Comparison of ENCODE assay signal across 8 cellular contexts in the genomic region with DNA sequence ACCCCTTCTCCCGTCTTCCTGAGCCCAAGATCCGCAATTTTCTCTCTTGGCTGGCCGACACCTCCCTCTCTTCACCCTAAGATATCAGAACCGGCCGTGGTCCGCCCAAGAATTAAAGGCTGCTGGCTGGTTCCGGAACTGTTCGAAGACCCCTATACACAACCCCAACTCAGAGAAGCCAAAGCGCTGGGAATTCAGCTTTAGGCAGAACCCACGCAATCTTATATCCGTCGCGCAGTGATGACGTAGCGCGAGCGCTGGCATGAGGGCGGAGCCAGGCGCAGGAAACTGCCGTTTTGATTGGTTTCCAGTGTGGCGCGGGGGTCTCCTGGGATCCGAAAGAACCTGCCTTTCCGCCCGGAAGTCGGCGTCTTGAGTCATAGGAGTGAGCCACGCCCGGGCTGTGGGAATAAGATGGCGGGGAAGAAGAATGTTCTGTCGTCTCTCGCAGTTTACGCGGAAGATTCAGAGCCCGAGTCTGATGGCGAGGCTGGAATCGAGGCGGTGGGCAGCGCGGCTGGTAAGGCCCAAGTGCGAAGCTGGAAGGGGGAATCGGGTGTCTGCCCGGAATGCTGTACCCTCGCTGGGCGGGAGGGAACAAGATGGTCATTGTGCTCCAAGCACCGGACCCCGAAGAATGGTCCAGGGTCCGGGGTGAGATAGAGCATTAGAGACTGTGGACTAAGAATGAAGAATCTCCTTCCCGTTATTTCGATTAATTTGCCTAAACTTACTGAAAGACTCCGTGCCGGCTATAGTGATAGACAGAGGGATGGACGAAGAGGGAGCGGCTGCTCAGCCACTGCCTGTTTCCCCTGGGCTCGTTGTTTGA. TPM values are rescaled to one million over a fixed set of nuclear protein-coding genes. Genes with fewer than 3 reads are reported as not detected.
DNase-seq lines count a peak whose midpoint lies in the region; ATAC-seq and TF ChIP-seq lines count a peak whose summit lies in the region.

A gene (minus strand): TSS at position 196 of the 832 bp plus-strand sequence. CDS start 597 bp downstream, outside the sequence.
A gene (plus strand): TSS at position 380 of the 832 bp plus-strand sequence. CDS start 35 bp downstream, at position 415.

- TF ChIP-seq CTCF in AG04449 (IDR thresholded peaks at IDR 0.05; ENCODE audit: insufficient read depth, low read length, missing control alignments) (no peak), WI38 (IDR thresholded peaks at IDR 0.05; ENCODE audit: low read depth, low read length) (no peak), mammary epithelial cell (conservative IDR thresholded peaks at IDR 0.05 in 1 of 2, IDR thresholded peaks at IDR 0.05 in 1 of 2; ENCODE audit: extremely low read depth in 1 of 2, insufficient read depth in 1 of 2, low read depth in 1 of 2, low read length in 2 of 2) (no peak)

- peak within 1 kb of the TSS; percentile 97 for H3K27ac ChIP-seq in mammary epithelial cell (ENCODE audit: insufficient read depth, low read depth, low read length)
- peak within 1 kb of the TSS; percentile 49 for H3K27ac ChIP-seq in iPS-20b (ENCODE audit: low read length)
- peak within 1 kb of the TSS; percentile 34 to 97 (median 87) for H3K27ac ChIP-seq in skin epidermis

- no peaks in the 10 kb centered on the region for H3K9me3 ChIP-seq in mammary epithelial cell (replicated peaks; ENCODE audit: insufficient read depth, low read length)
- H3K9me3 ChIP-seq in iPS-20b (ENCODE audit: insufficient read depth, low read depth, low read length) = no peaks in the 10 kb centered on the region

- ATAC-seq in GM18907 (IDR thresholded peaks at IDR 0.05; ENCODE audit: unreplicated experiment) (peak; percentile 80), HG03159 (IDR thresholded peaks at IDR 0.05; ENCODE audit: unreplicated experiment) (peak; percentile 71)

- H2AFZ ChIP-seq in mammary epithelial cell (ENCODE audit: low read depth, low read length) = peak within 1 kb of the TSS; percentile 92

- H3K9ac ChIP-seq in mammary epithelial cell (ENCODE audit: insufficient read depth, low read length) (peak within 1 kb of the TSS; percentile 97), iPS-20b (ENCODE audit: low read depth, low read length) (peak within 1 kb of the TSS; percentile 96)

- H4K20me1 ChIP-seq in mammary epithelial cell (ENCODE audit: insufficient read depth, low read length) = no peaks in the 10 kb centered on the region

- peaks cover 72% of the 10 kb centered on the region for H3K79me2 ChIP-seq in mammary epithelial cell (ENCODE audit: insufficient read depth, low read length)

- BruUV-seq in mammary epithelial cell (replicated peaks; lab: Mats Ljungman, UMichigan) = TSS peak; percentile 78

- intact Hi-C loops in mammary epithelial cell (cut with micrococcal nuclease) = no loop called here

- dilution Hi-C loops in mammary epithelial cell (cut with HindIII; ENCODE audit: low sequenced_read_pairs) = no loop called here

- CTCF ChIA-PET in AG04449 (lab: Yijun Ruan, JAX) = interaction anchor here (0.8 to 4.8 kb wide), 14 partner anchors 8 to 116 kb away, joined by 3 to 87 read pairs (median 8); a partner anchor contains a TSS
- CTCF ChIA-PET in mammary epithelial cell (lab: Charles Lee; ENCODE audit: low non-redundant PET) = interaction anchor here (0.6 to 0.8 kb wide), 2 partner anchors 22 to 35 kb away, joined by 3 read pairs; no protein-coding TSS in a partner anchor

- DNase-seq in AG04449 (ENCODE audit: low read depth, low spot score) = peak; percentile 90
- DNase-seq in NCI-H226 = peak; percentile 95
- peak; percentile 96 for DNase-seq in mammary epithelial cell

- peak within 1 kb of the TSS; percentile 100 for H3K4me3 ChIP-seq in AG04449 (ENCODE audit: low read depth, low read length)
- H3K4me3 ChIP-seq in WI38 (ENCODE audit: low read depth, low read length) = peak within 1 kb of the TSS; percentile 100
- H3K4me3 ChIP-seq in mammary epithelial cell (replicated peaks in 1 of 3; ENCODE audit: insufficient read depth in 1 of 3, low read depth in 2 of 3, low read length in 3 of 3) = peak within 1 kb of the TSS; percentile 89 to 99 (median 94)
- peak within 1 kb of the TSS; percentile 99 for H3K4me3 ChIP-seq in iPS-20b (ENCODE audit: low read length)
- peak within 1 kb of the TSS; percentile 62 to 100 (median 97) for H3K4me3 ChIP-seq in skin epidermis

- H3K27me3 ChIP-seq in mammary epithelial cell (ENCODE audit: insufficient read depth, low read length) (no peaks in the 10 kb centered on the region), iPS-20b (ENCODE audit: insufficient read depth, low read length) (no peaks in the 10 kb centered on the region)

- peaks cover 28% of the 10 kb centered on the region for H3K4me1 ChIP-seq in mammary epithelial cell (ENCODE audit: insufficient read depth, low read length)
- H3K4me1 ChIP-seq in iPS-20b (ENCODE audit: insufficient read depth, low read length) = 0 out of 2 replicates have a peak, but pooled peaks cover 4% of the 10 kb centered on the region

- POLR2A ChIA-PET in AG04449 (lab: Yijun Ruan, JAX) = interaction anchor here (0.5 to 1.3 kb wide), 8 partner anchors 9 to 543 kb away, joined by 3 to 5 read pairs (median 3); a partner anchor contains a TSS

- WGBS in mammary epithelial cell (ENCODE audit: low coverage, missing lambda C conversion rate) = 2% methylated on average over 34 of the region's 55 CpGs

- in situ Hi-C loops in mammary epithelial cell (cut with MboI; ENCODE audit: low sequenced_read_pairs in 2 of 2) = loop anchor here in 1 of 2 donors (25.0 kb wide), 1 partner anchor 220 kb away; a partner anchor contains a TSS

- peaks cover 28% of the 10 kb centered on the region for H3K36me3 ChIP-seq in mammary epithelial cell (ENCODE audit: insufficient read depth, low read length)
- peaks cover 59% of the 10 kb centered on the region for H3K36me3 ChIP-seq in iPS-20b (ENCODE audit: insufficient read depth, low read depth, low read length)

- peak within 1 kb of the TSS; percentile 96 for H3K4me2 ChIP-seq in mammary epithelial cell (ENCODE audit: insufficient read depth, low read depth, low read length)

RNA-seq across cellular contexts. Expression of the first gene that starts in this region (rescaled TPM):
- 10 to 100 TPM; 25.3 to 34.8 TPM for total RNA-seq in mammary epithelial cell
- 14.5 TPM for polyA plus RNA-seq in mammary epithelial cell
- polyA minus RNA-seq in mammary epithelial cell = 27.2 TPM

RNA-seq across cellular contexts. Expression of the second gene that starts in this region (rescaled TPM):
- total RNA-seq in mammary epithelial cell = 100 to 1,000 TPM in 1 of 2 donors, 10 to 100 TPM in 1; 49.0 to 105 TPM
- polyA plus RNA-seq in mammary epithelial cell = 85.8 TPM
- polyA minus RNA-seq in mammary epithelial cell = 78.9 TPM

Comparison
In these comparisons a context has a peak if more than half of its experiments do, and no peak if none do; other contexts are left out.
1. Peak in every context shown above with its lines: DNase-seq, ATAC-seq, H3K4me3 ChIP-seq and H3K27ac ChIP-seq.